8 cellular contexts compared by ENCODE assay signal in the genomic region with DNA sequence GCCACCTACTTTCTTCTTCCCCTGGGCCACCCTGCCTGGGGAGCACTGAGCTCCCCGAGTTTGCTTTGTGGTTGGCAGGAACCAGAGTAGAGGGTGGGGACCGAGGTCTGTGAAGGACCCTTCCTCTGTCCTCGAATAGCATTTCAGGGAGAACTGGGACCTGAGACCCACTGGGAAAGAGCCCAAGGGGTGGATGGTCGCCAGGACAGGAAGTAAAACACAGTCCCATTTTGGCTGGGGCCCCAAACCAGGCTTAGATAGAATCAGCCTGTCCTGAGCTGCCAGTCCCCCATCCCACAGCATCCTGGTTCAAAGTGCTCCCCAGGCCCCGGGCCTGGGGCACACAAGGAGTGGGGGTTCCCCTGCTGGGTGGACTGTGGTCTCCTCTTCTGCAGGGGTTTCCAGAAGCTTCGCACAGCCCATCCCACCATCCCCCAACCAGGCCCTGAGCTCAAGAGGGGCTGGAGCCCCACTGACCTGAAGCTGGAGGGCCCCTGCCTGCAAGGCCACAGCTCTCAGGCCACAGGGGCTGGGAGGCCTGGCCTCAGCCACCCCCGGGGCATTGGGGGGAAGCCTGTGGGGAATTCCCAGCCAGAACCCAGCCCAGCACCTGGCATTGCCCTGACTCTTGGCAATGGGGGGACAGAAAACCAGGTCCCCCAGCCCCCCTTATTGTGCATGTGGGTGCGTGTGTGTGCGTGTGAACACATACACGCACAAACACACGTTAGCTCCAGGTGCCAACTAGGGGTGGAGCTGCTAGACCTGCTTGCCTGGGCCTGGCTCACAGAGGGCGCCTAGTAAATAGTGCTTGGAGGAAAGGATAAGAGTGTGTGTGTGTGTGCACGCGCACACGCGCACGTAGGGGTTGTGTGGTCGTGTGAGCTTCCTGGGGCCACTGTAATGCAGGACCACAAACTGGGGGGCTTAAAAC. TPM values are rescaled to one million over a fixed set of nuclear protein-coding genes. Genes with fewer than 3 reads are reported as not detected.
DNase-seq lines count a peak whose midpoint lies in the region; ATAC-seq lines count a peak whose summit lies in the region.

No MANE protein-coding gene starts in this region.

- DNase-seq in HT-29 (ENCODE audit: low spot score): peak; percentile 52
- DNase-seq in activated T-helper 1 cell treated with Interleukin-2 at 50 U/mL for 16 hours (ENCODE audit: low read depth): peak; percentile 26
- DNase-seq in stimulated activated naive CD8-positive, alpha-beta T cell treated with anti-CD3 and anti-CD28 coated beads, Interleukin-15, Interleukin-2, amounts not matched to agents 100 U/mL and 50 U/mL, for 24 hours: peak; percentile 65
- DNase-seq in activated CD4-positive, CD25-positive, alpha-beta regulatory T cell (lab: John Stamatoyannopoulos, UW): no peak
- no peak for DNase-seq in SIG-M5 (lab: John Stamatoyannopoulos, UW)

- no peaks in the 10 kb centered on the region for H3K27me3 ChIP-seq in BLaER1 treated with 17β-estradiol and CSF1 and Interleukin-3, amounts not matched to agents 10 nM and 100 nM
- no peaks in the 10 kb centered on the region for H3K27me3 ChIP-seq in iPS-15b (ENCODE audit: control insufficient read depth, insufficient read depth, low read length)

- H4K20me1 ChIP-seq in BLaER1 treated with 17β-estradiol and CSF1 and Interleukin-3, amounts not matched to agents 10 nM and 100 nM: peaks cover 34 to 40% (median 37%) of the 10 kb centered on the region in 11 experiments

- H3K4me1 ChIP-seq in BLaER1 treated with 17β-estradiol and CSF1 and Interleukin-3, amounts not matched to agents 10 nM and 100 nM: peaks cover 65 to 81% (median 77%) of the 10 kb centered on the region in 10 experiments
- peaks cover 2% of the 10 kb centered on the region for H3K4me1 ChIP-seq in iPS-15b (ENCODE audit: control insufficient read depth, insufficient read depth, low read length)

- H3K27ac ChIP-seq in BLaER1 treated with 17β-estradiol and CSF1 and Interleukin-3, amounts not matched to agents 10 nM and 100 nM: peak overlapping the region; percentile 67 to 92 (median 78)

- no peaks in the 10 kb centered on the region for H3K9me3 ChIP-seq in BLaER1 treated with 17β-estradiol and CSF1 and Interleukin-3, amounts not matched to agents 10 nM and 100 nM (replicated peaks in 1 of 11)
- H3K9me3 ChIP-seq in iPS-15b (ENCODE audit: control insufficient read depth, insufficient read depth, low read length): no peaks in the 10 kb centered on the region

- H3K4me3 ChIP-seq in BLaER1 treated with 17β-estradiol and CSF1 and Interleukin-3, amounts not matched to agents 10 nM and 100 nM: peak overlapping the region in 8 of 10 experiments; percentile 90 to 100 (median 100); a peak in 11 of 20 replicates
- H3K4me3 ChIP-seq in iPS-15b (ENCODE audit: low read depth, low read length): peak overlapping the region; percentile 60

- peak; percentile 20 for ATAC-seq in stimulated activated naive CD8-positive, alpha-beta T cell treated with anti-CD3 and anti-CD28 coated beads, Interleukin-15, Interleukin-2, amounts not matched to agents 100 U/mL and 50 U/mL, for 24 hours
- no peak for ATAC-seq in GM19324 (IDR thresholded peaks at IDR 0.05; ENCODE audit: low FRiP score, unreplicated experiment)

- peak overlapping the region; percentile 72 to 100 (median 91) for H3K4me2 ChIP-seq in BLaER1 treated with 17β-estradiol and CSF1 and Interleukin-3, amounts not matched to agents 10 nM and 100 nM

- H3K9ac ChIP-seq in BLaER1 treated with 17β-estradiol and CSF1 and Interleukin-3, amounts not matched to agents 10 nM and 100 nM: peak overlapping the region; percentile 69 to 98 (median 90); a peak in 20 of 22 replicates
- H3K9ac ChIP-seq in iPS-15b (ENCODE audit: low read depth, low read length): no peak overlapping the region

- peaks cover 19 to 29% (median 27%) of the 10 kb centered on the region in 11 experiments; a peak in 21 of 22 replicates for H3K36me3 ChIP-seq in BLaER1 treated with 17β-estradiol and CSF1 and Interleukin-3, amounts not matched to agents 10 nM and 100 nM
- H3K36me3 ChIP-seq in iPS-15b (ENCODE audit: control insufficient read depth, insufficient read depth, low read length): peaks cover 15% of the 10 kb centered on the region

RNA-seq across cellular contexts. Expression of a gene that starts 1.0 kb away (rescaled TPM):
- total RNA-seq in HT-29 (2014; rRNA removed; shearing (Covaris generic)): 212 and 223 TPM in 2 replicates

RNA-seq across cellular contexts. Expression of a gene that starts 36.5 kb away (rescaled TPM):
- 43.3 and 56.4 TPM in 2 replicates for total RNA-seq in HT-29 (2014; rRNA removed; shearing (Covaris generic))

RNA-seq across cellular contexts. Expression of a gene that starts 44.1 kb away (rescaled TPM):
- total RNA-seq in HT-29 (2014; rRNA removed; shearing (Covaris generic)): 7.7 and 9.2 TPM in 2 replicates

RNA-seq across cellular contexts. Expression of a gene that starts 44.7 kb away (rescaled TPM):
- total RNA-seq in HT-29 (2014; rRNA removed; shearing (Covaris generic)): 2.7 and 5.3 TPM in 2 replicates

Comparison
In these comparisons a context has a peak if more than half of its experiments do, and no peak if none do; other contexts are left out.
1. DNase-seq: peak in HT-29 (single experiment), activated T-helper 1 cell treated with Interleukin-2 at 50 U/mL for 16 hours (single experiment) and stimulated activated naive CD8-positive, alpha-beta T cell treated with anti-CD3 and anti-CD28 coated beads, Interleukin-15, Interleukin-2, amounts not matched to agents 100 U/mL and 50 U/mL, for 24 hours (single experiment); none in activated CD4-positive, CD25-positive, alpha-beta regulatory T cell (0 of 4) and SIG-M5 (single experiment).